In the genomic region with DNA sequence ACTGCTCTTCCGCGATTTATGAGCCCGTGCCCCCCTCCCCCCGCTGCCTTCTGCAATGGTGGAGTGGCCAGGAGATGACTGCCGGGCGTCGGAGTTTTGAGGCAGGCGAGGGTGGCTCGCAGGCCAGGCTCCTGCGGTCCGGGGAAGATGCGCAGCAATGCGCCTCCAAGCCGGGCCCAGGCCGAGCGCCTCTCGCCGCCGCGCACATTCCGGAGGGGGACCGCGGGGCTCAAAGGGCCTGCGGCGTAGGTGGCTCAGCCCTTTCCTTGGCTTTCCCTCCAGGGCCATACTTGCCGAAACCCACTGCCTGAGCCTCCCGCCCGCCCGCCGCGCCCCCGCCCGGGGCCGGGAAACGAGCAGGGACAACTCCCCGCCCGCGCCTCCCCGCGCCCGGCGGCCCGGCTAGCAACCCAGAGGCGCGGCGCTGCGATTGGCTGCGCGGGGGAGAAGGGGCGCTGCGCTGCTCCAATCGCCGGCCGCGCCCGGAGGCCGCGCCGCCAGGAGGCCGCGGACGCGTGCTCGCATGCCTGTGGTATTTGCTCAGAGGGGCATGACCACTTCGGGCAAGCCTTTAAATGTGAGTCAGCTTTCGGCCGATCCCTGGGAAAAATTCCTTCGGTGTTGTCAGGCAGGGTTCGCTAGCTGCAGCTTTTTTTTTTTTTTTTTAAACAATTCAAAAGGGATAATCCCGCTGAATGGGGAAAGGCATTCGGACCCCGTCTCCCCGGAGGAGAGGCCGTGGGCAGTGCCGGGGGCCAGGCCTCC, we compare ENCODE assay signal across 1 cellular context.
TF ChIP-seq lines count a peak whose summit lies in the region.

No MANE protein-coding gene starts in this region.

TF ChIP-seq in WTC11, 78 proteins besides CTCF, POLR2A, EP300 and RAD21 (continued from another document and continues in another):
- TF ChIP-seq, protein P1, sequence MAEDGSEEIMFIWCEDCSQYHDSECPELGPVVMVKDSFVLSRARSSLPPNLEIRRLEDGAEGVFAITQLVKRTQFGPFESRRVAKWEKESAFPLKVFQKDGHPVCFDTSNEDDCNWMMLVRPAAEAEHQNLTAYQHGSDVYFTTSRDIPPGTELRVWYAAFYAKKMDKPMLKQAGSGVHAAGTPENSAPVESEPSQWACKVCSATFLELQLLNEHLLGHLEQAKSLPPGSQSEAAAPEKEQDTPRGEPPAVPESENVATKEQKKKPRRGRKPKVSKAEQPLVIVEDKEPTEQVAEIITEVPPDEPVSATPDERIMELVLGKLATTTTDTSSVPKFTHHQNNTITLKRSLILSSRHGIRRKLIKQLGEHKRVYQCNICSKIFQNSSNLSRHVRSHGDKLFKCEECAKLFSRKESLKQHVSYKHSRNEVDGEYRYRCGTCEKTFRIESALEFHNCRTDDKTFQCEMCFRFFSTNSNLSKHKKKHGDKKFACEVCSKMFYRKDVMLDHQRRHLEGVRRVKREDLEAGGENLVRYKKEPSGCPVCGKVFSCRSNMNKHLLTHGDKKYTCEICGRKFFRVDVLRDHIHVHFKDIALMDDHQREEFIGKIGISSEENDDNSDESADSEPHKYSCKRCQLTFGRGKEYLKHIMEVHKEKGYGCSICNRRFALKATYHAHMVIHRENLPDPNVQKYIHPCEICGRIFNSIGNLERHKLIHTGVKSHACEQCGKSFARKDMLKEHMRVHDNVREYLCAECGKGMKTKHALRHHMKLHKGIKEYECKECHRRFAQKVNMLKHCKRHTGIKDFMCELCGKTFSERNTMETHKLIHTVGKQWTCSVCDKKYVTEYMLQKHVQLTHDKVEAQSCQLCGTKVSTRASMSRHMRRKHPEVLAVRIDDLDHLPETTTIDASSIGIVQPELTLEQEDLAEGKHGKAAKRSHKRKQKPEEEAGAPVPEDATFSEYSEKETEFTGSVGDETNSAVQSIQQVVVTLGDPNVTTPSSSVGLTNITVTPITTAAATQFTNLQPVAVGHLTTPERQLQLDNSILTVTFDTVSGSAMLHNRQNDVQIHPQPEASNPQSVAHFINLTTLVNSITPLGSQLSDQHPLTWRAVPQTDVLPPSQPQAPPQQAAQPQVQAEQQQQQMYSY (CRISPR knock-in tag; IDR thresholded peaks at IDR 0.05), result no peak
- TF ChIP-seq, protein P2, sequence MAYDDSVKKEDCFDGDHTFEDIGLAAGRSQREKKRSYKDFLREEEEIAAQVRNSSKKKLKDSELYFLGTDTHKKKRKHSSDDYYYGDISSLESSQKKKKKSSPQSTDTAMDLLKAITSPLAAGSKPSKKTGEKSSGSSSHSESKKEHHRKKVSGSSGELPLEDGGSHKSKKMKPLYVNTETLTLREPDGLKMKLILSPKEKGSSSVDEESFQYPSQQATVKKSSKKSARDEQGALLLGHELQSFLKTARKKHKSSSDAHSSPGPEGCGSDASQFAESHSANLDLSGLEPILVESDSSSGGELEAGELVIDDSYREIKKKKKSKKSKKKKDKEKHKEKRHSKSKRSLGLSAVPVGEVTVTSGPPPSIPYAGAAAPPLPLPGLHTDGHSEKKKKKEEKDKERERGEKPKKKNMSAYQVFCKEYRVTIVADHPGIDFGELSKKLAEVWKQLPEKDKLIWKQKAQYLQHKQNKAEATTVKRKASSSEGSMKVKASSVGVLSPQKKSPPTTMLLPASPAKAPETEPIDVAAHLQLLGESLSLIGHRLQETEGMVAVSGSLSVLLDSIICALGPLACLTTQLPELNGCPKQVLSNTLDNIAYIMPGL (CRISPR knock-in tag; IDR thresholded peaks at IDR 0.05), result no peak
- TF ChIP-seq IRF2 (CRISPR knock-in tag; IDR thresholded peaks at IDR 0.05; ENCODE audit: borderline replicate concordance, low read depth) (no peak), FOXK1 (CRISPR knock-in tag; IDR thresholded peaks at IDR 0.05) (peak; percentile 79), ATF1 (CRISPR knock-in tag; IDR thresholded peaks at IDR 0.05) (no peak), ESRRA (CRISPR knock-in tag; IDR thresholded peaks at IDR 0.05; ENCODE audit: borderline replicate concordance) (0 out of 2 replicates have a peak, but pooled peaks have one; percentile 70), SMAD3 (CRISPR knock-in tag; IDR thresholded peaks at IDR 0.05; ENCODE audit: borderline replicate concordance) (peak; percentile 74; the same call in 1 of the 2 replicates), RORB (CRISPR knock-in tag; IDR thresholded peaks at IDR 0.05) (no peak), ZNF423 (CRISPR knock-in tag; IDR thresholded peaks at IDR 0.05) (no peak), ELF4 (CRISPR knock-in tag; IDR thresholded peaks at IDR 0.05; ENCODE audit: low read depth) (0 out of 2 replicates have a peak, but pooled peaks have one; percentile 8), SP1 (CRISPR knock-in tag; conservative IDR thresholded peaks at IDR 0.05) (peak; percentile 33; the same call in 1 of the 2 replicates), ZNF138 (CRISPR knock-in tag; conservative IDR thresholded peaks at IDR 0.05) (no peak), JAZF1 (CRISPR knock-in tag; IDR thresholded peaks at IDR 0.05) (no peak), GTF2I (CRISPR knock-in tag; conservative IDR thresholded peaks at IDR 0.05) (no peak), ZNF416 (CRISPR knock-in tag; IDR thresholded peaks at IDR 0.05) (no peak), ZNF219 (CRISPR knock-in tag; IDR thresholded peaks at IDR 0.05; ENCODE audit: borderline replicate concordance) (no peak), ZNF121 (CRISPR knock-in tag; IDR thresholded peaks at IDR 0.05) (no peak), PRRX2 (CRISPR knock-in tag; IDR thresholded peaks at IDR 0.05) (no peak), SOX15 (CRISPR knock-in tag; IDR thresholded peaks at IDR 0.05) (no peak), NFE2L1 (CRISPR knock-in tag; IDR thresholded peaks at IDR 0.05) (peak; percentile 70; the same call in 1 of the 2 replicates), ETV6 (CRISPR knock-in tag; IDR thresholded peaks at IDR 0.05) (no peak), CBFB (CRISPR knock-in tag; IDR thresholded peaks at IDR 0.05; ENCODE audit: low read depth) (no peak), NFYB (CRISPR knock-in tag; conservative IDR thresholded peaks at IDR 0.05; ENCODE audit: low read depth) (peak; percentile 84), TEAD1 (CRISPR knock-in tag; IDR thresholded peaks at IDR 0.05) (peak; percentile 82), TEAD4 (CRISPR knock-in tag; IDR thresholded peaks at IDR 0.05) (no peak), NR2C2 (CRISPR knock-in tag; IDR thresholded peaks at IDR 0.05) (no peak), NR3C1 (CRISPR knock-in tag; conservative IDR thresholded peaks at IDR 0.05; ENCODE audit: low read depth) (no peak), CREB1 (CRISPR knock-in tag; IDR thresholded peaks at IDR 0.05) (0 out of 2 replicates have a peak, but pooled peaks have one; percentile 15), MYBL2 (CRISPR knock-in tag; IDR thresholded peaks at IDR 0.05) (peak; percentile 76), TP53 (CRISPR knock-in tag; IDR thresholded peaks at IDR 0.05) (0 out of 2 replicates have a peak, but pooled peaks have one; percentile 66)
- TF ChIP-seq, protein P3, sequence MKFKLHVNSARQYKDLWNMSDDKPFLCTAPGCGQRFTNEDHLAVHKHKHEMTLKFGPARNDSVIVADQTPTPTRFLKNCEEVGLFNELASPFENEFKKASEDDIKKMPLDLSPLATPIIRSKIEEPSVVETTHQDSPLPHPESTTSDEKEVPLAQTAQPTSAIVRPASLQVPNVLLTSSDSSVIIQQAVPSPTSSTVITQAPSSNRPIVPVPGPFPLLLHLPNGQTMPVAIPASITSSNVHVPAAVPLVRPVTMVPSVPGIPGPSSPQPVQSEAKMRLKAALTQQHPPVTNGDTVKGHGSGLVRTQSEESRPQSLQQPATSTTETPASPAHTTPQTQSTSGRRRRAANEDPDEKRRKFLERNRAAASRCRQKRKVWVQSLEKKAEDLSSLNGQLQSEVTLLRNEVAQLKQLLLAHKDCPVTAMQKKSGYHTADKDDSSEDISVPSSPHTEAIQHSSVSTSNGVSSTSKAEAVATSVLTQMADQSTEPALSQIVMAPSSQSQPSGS (CRISPR knock-in tag; IDR thresholded peaks at IDR 0.05; ENCODE audit: borderline replicate concordance, low read depth), result no peak
- TF ChIP-seq, protein P4, sequence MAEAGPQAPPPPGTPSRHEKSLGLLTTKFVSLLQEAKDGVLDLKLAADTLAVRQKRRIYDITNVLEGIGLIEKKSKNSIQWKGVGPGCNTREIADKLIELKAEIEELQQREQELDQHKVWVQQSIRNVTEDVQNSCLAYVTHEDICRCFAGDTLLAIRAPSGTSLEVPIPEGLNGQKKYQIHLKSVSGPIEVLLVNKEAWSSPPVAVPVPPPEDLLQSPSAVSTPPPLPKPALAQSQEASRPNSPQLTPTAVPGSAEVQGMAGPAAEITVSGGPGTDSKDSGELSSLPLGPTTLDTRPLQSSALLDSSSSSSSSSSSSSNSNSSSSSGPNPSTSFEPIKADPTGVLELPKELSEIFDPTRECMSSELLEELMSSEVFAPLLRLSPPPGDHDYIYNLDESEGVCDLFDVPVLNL (CRISPR knock-in tag; IDR thresholded peaks at IDR 0.05; ENCODE audit: borderline replicate concordance, low read depth), result no peak; the same call in 1 of the 2 replicates
- TF ChIP-seq, protein P5, sequence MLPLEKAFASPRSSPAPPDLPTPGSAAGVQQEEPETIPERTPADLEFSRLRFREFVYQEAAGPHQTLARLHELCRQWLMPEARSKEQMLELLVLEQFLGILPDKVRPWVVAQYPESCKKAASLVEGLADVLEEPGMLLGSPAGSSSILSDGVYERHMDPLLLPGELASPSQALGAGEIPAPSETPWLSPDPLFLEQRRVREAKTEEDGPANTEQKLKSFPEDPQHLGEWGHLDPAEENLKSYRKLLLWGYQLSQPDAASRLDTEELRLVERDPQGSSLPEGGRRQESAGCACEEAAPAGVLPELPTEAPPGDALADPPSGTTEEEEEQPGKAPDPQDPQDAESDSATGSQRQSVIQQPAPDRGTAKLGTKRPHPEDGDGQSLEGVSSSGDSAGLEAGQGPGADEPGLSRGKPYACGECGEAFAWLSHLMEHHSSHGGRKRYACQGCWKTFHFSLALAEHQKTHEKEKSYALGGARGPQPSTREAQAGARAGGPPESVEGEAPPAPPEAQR (CRISPR knock-in tag; IDR thresholded peaks at IDR 0.05), result no peak
- TF ChIP-seq, protein P6, sequence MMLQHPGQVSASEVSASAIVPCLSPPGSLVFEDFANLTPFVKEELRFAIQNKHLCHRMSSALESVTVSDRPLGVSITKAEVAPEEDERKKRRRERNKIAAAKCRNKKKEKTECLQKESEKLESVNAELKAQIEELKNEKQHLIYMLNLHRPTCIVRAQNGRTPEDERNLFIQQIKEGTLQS (CRISPR knock-in tag; conservative IDR thresholded peaks at IDR 0.05), result no peak
- TF ChIP-seq, protein P7, sequence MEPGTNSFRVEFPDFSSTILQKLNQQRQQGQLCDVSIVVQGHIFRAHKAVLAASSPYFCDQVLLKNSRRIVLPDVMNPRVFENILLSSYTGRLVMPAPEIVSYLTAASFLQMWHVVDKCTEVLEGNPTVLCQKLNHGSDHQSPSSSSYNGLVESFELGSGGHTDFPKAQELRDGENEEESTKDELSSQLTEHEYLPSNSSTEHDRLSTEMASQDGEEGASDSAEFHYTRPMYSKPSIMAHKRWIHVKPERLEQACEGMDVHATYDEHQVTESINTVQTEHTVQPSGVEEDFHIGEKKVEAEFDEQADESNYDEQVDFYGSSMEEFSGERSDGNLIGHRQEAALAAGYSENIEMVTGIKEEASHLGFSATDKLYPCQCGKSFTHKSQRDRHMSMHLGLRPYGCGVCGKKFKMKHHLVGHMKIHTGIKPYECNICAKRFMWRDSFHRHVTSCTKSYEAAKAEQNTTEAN (CRISPR knock-in tag; IDR thresholded peaks at IDR 0.05), result peak; percentile 79; the same call in 1 of the 2 replicates
- TF ChIP-seq, protein P8, sequence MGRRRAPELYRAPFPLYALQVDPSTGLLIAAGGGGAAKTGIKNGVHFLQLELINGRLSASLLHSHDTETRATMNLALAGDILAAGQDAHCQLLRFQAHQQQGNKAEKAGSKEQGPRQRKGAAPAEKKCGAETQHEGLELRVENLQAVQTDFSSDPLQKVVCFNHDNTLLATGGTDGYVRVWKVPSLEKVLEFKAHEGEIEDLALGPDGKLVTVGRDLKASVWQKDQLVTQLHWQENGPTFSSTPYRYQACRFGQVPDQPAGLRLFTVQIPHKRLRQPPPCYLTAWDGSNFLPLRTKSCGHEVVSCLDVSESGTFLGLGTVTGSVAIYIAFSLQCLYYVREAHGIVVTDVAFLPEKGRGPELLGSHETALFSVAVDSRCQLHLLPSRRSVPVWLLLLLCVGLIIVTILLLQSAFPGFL (CRISPR knock-in tag; IDR thresholded peaks at IDR 0.05; ENCODE audit: borderline replicate concordance), result no peak
- TF ChIP-seq, protein P9, sequence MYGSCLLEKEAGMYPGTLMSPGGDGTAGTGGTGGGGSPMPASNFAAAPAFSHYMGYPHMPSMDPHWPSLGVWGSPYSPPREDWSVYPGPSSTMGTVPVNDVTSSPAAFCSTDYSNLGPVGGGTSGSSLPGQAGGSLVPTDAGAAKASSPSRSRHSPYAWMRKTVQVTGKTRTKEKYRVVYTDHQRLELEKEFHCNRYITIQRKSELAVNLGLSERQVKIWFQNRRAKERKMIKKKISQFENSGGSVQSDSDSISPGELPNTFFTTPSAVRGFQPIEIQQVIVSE (CRISPR knock-in tag; IDR thresholded peaks at IDR 0.05; ENCODE audit: borderline replicate concordance), result no peak
- TF ChIP-seq, protein P10, sequence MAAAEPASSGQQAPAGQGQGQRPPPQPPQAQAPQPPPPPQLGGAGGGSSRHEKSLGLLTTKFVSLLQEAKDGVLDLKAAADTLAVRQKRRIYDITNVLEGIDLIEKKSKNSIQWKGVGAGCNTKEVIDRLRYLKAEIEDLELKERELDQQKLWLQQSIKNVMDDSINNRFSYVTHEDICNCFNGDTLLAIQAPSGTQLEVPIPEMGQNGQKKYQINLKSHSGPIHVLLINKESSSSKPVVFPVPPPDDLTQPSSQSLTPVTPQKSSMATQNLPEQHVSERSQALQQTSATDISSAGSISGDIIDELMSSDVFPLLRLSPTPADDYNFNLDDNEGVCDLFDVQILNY (CRISPR knock-in tag; IDR thresholded peaks at IDR 0.05), result peak; percentile 82; the same call in 1 of the 2 replicates
- TF ChIP-seq, protein P11, sequence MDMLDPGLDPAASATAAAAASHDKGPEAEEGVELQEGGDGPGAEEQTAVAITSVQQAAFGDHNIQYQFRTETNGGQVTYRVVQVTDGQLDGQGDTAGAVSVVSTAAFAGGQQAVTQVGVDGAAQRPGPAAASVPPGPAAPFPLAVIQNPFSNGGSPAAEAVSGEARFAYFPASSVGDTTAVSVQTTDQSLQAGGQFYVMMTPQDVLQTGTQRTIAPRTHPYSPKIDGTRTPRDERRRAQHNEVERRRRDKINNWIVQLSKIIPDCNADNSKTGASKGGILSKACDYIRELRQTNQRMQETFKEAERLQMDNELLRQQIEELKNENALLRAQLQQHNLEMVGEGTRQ (CRISPR knock-in tag; IDR thresholded peaks at IDR 0.05), result peak; percentile 13; the same call in 1 of the 2 replicates
- TF ChIP-seq, protein P12, sequence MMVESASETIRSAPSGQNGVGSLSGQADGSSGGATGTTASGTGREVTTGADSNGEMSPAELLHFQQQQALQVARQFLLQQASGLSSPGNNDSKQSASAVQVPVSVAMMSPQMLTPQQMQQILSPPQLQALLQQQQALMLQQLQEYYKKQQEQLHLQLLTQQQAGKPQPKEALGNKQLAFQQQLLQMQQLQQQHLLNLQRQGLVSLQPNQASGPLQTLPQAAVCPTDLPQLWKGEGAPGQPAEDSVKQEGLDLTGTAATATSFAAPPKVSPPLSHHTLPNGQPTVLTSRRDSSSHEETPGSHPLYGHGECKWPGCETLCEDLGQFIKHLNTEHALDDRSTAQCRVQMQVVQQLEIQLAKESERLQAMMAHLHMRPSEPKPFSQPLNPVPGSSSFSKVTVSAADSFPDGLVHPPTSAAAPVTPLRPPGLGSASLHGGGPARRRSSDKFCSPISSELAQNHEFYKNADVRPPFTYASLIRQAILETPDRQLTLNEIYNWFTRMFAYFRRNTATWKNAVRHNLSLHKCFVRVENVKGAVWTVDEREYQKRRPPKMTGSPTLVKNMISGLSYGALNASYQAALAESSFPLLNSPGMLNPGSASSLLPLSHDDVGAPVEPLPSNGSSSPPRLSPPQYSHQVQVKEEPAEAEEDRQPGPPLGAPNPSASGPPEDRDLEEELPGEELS (CRISPR knock-in tag; IDR thresholded peaks at IDR 0.05), result peak; percentile 94
